ENCODE assay signal across 19 cellular contexts in genomic region chr4:156751486-156751885, GRCh38.
DNase-seq lines count a peak whose midpoint lies in the region; ATAC-seq and TF ChIP-seq lines count a peak whose summit lies in the region.
"Had no signal": no experiment of that assay in that cellular context is flagged by ENCODE, and none has a peak within 500 bp of the region (broad histone marks: within the 10 kb centered on the region; RNA-seq: fewer than 3 reads in every experiment).

No MANE protein-coding gene starts in this region.

- no peaks in the 10 kb centered on the region for H3K27me3 ChIP-seq in A673 (replicated peaks; ENCODE audit: insufficient read depth, low read depth, low read length, poor library complexity)
- H3K27me3 ChIP-seq in HCT116 (ENCODE audit: insufficient read depth, low read length), result no peaks in the 10 kb centered on the region
- H3K27me3 ChIP-seq in adipocyte (replicated peaks; ENCODE audit: control insufficient read depth, insufficient read depth, low read length), result no peaks in the 10 kb centered on the region
- H3K27me3 ChIP-seq: tibial nerve had no signal

- H3K36me3 ChIP-seq in A673 (ENCODE audit: insufficient read depth, low read length, poor library complexity, severe bottlenecking) (no peaks in the 10 kb centered on the region), HCT116 (ENCODE audit: control insufficient read depth in 1 of 2, insufficient read depth in 2 of 2, low read length in 2 of 2) (no peaks in the 10 kb centered on the region), adipocyte (ENCODE audit: control insufficient read depth, insufficient read depth, low read length, severe bottlenecking) (no peaks in the 10 kb centered on the region)
- H3K36me3 ChIP-seq: tibial nerve had no signal

- H3K79me2 ChIP-seq in HCT116 (ENCODE audit: insufficient read depth, low read length), result no peaks in the 10 kb centered on the region

- no peak overlapping the region for H3K27ac ChIP-seq in A673 (ENCODE audit: low read depth, low read length, poor library complexity, severe bottlenecking)
- peak overlapping the region; percentile 54 for H3K27ac ChIP-seq in HCT116 (ENCODE audit: low read depth, low read length)
- H3K27ac ChIP-seq: KMS-11, tibial nerve had no signal

- H3K4me3 ChIP-seq in A673 (ENCODE audit: low read depth, low read length, poor library complexity, severe bottlenecking) (no peak overlapping the region), HCT116 (replicated peaks in 1 of 2; ENCODE audit: low read depth in 1 of 2, low read length in 2 of 2) (no peak overlapping the region), adipocyte (ENCODE audit: low read length) (no peak overlapping the region), foreskin fibroblast (ENCODE audit: low read depth in 1 of 2, low read length in 2 of 2) (no peak overlapping the region)
- H3K4me3 ChIP-seq: tibial nerve had no signal

- H3K4me1 ChIP-seq in A673 (ENCODE audit: insufficient read depth, low read length, poor library complexity, severe bottlenecking) (peaks cover 16% of the 10 kb centered on the region), HCT116 (ENCODE audit: control insufficient read depth in 1 of 2, insufficient read depth in 2 of 2, low read length in 2 of 2) (peaks cover 0 to 7% of the 10 kb centered on the region in 2 experiments; a peak in 2 of 4 replicates), adipocyte (ENCODE audit: control insufficient read depth, insufficient read depth, low read length) (peaks cover 29% of the 10 kb centered on the region)
- H3K4me1 ChIP-seq: tibial nerve had no signal

- BruUV-seq in A673 (replicated peaks; lab: Mats Ljungman, UMichigan), result no TSS peak
- no TSS peak for BruUV-seq in HCT116 (replicated peaks; lab: Mats Ljungman, UMichigan)

- POLR2A ChIA-PET in A673 (lab: Charles Lee; ENCODE audit: low non-redundant PET) (no interaction called here), HCT116 (lab: Charles Lee) (no interaction called here)

- CTCF ChIA-PET in A673 (lab: Charles Lee) (no interaction called here), HCT116 (lab: Charles Lee) (no interaction called here)

- H3K4me2 ChIP-seq in HCT116 (ENCODE audit: low read length), result no peak overlapping the region; the same call in 1 of the 2 replicates
- H3K4me2 ChIP-seq: KMS-11 had no signal

- DNase-seq in A673 (ENCODE audit: low spot score) (peak; percentile 66), HCT116 (ENCODE audit: low read depth, low spot score) (no peak), adipocyte (ENCODE audit: low read depth) (peak; percentile 12), foreskin fibroblast (peak; percentile 60 to 73), GM13976 (ENCODE audit: low spot score) (no peak), SK-N-DZ (ENCODE audit: low spot score) (no peak), NCI-H1417 treated with DMSO at 0.1 percent for 48 hours (lab: John Stamatoyannopoulos, UW) (no peak)
- no peak for DNase-seq in stimulated activated CD4-positive, alpha-beta T cell treated with anti-CD3 and anti-CD28 coated beads, Interleukin-15, amount 100 ng/mL, for 24 hours
- DNase-seq: activated CD4-positive, alpha-beta T cell treated with anti-CD3 and anti-CD28 coated beads for 36 hours; activated naive CD4-positive, alpha-beta T cell treated with anti-CD3 and anti-CD28 coated beads, Interleukin-2, amount 50 U/mL, for 16 hours; activated T-cell treated with anti-CD3 and anti-CD28 coated beads for 4 hours; caudate nucleus; effector memory CD8-positive, alpha-beta T cell; NCI-H1436 treated with DMSO at 0.1 percent for 48 hours; NCI-H345; SIG-M5 had no signal

- RAD21 ChIA-PET in HCT116 (lab: Charles Lee; ENCODE audit: low non-redundant PET in 1 of 2, low total read pairs in 2 of 2, uncharacterized antibody in 2 of 2, unreplicated experiment in 2 of 2), result no interaction called here

- no peak for TF ChIP-seq POLR2A in HCT116 (IDR thresholded peaks at IDR 0.05; ENCODE audit: borderline replicate concordance, extremely low read depth, insufficient read depth, insufficient read length)

- TF ChIP-seq CTCF in A673 (conservative IDR thresholded peaks at IDR 0.05; ENCODE audit: low read depth, low read length) (no peak), HCT116 (IDR thresholded peaks at IDR 0.05 in 2 of 3, conservative IDR thresholded peaks at IDR 0.05 in 1 of 3; ENCODE audit: borderline replicate concordance in 1 of 3, insufficient read depth in 1 of 3, low read depth in 2 of 3, low read length in 2 of 3) (no peak), foreskin fibroblast (IDR thresholded peaks at IDR 0.05; ENCODE audit: low read depth, low read length) (no peak), GM13976 (IDR thresholded peaks at IDR 0.05; ENCODE audit: borderline replicate concordance, control extremely low read depth, extremely low read depth, insufficient read depth, missing control alignments) (no peak)

- intact Hi-C loops in A673 (cut with micrococcal nuclease; ENCODE audit: unreplicated experiment), result no loop called here
- intact Hi-C loops in HCT116 (cut with micrococcal nuclease), result no loop called here

- in situ Hi-C loops in GM13976 (cut with MboI; ENCODE audit: low sequenced_read_pairs, unreplicated experiment), result no loop called here

- no peaks in the 10 kb centered on the region for H3K9me2 ChIP-seq in HCT116 (ENCODE audit: insufficient read depth)

- H4K20me1 ChIP-seq in HCT116 (ENCODE audit: insufficient read depth), result no peaks in the 10 kb centered on the region

- H2AFZ ChIP-seq in HCT116 (ENCODE audit: low read depth, low read length, poor library complexity, severe bottlenecking), result no peak overlapping the region

- no peak for TF ChIP-seq RAD21 in HCT116 (IDR thresholded peaks at IDR 0.05; ENCODE audit: low read depth)

- no peak for ATAC-seq in HCT116
- ATAC-seq: activated CD4-positive, alpha-beta T cell treated with anti-CD3 and anti-CD28 coated beads for 36 hours; effector memory CD8-positive, alpha-beta T cell; stimulated activated effector memory CD8-positive, alpha-beta T cell treated with anti-CD3 and anti-CD28 coated beads, Interleukin-12 subunit alpha, Interleukin-12 subunit beta, amount 100 ng/mL, for 72 hours had no signal

- H3K9me3 ChIP-seq in A673 (ENCODE audit: low read depth, low read length, poor library complexity, severe bottlenecking), result no peaks in the 10 kb centered on the region
- H3K9me3 ChIP-seq in HCT116 (ENCODE audit: control insufficient read depth in 1 of 2, insufficient read depth in 1 of 2, low read depth in 1 of 2, low read length in 2 of 2), result no peaks in the 10 kb centered on the region
- H3K9me3 ChIP-seq in adipocyte (ENCODE audit: control insufficient read depth, low read length), result no peaks in the 10 kb centered on the region
- H3K9me3 ChIP-seq: tibial nerve had no signal

- H3K9ac ChIP-seq in HCT116 (ENCODE audit: low read length), result no peak overlapping the region
- H3K9ac ChIP-seq in adipocyte (ENCODE audit: low read length), result no peak overlapping the region
- H3K9ac ChIP-seq: KMS-11 had no signal

TF ChIP-seq in HCT116, 20 proteins besides CTCF, POLR2A, EP300 and RAD21 (continues in another document):
- no peak for TF ChIP-seq POLR2AphosphoS5 (IDR thresholded peaks at IDR 0.05; ENCODE audit: low read depth, low read length)
- no peak for TF ChIP-seq ATF3 (IDR thresholded peaks at IDR 0.05)
- peak; percentile 7 for TF ChIP-seq TCF7L2 (IDR thresholded peaks at IDR 0.05; ENCODE audit: borderline replicate concordance, extremely low read depth, insufficient read depth, insufficient read length)
- TF ChIP-seq EGR1 (IDR thresholded peaks at IDR 0.05; ENCODE audit: low read depth), result no peak
- no peak for TF ChIP-seq REST (IDR thresholded peaks at IDR 0.05; ENCODE audit: low read depth)
- TF ChIP-seq ZBTB33 (IDR thresholded peaks at IDR 0.05; ENCODE audit: extremely low read depth, insufficient replicate concordance, low read length), result no peak
- no peak for TF ChIP-seq ZNF274 (IDR thresholded peaks at IDR 0.05; ENCODE audit: low read depth, low read length)

Comparison
In these comparisons a context has a peak if more than half of its experiments do, and no peak if none do; other contexts are left out.
1. DNase-seq: peak in A673 (single experiment), adipocyte (single experiment) and foreskin fibroblast (2 of 2); none in HCT116 (single experiment), GM13976 (single experiment), SK-N-DZ (single experiment), NCI-H1417 treated with DMSO at 0.1 percent for 48 hours (single experiment) and stimulated activated CD4-positive, alpha-beta T cell treated with anti-CD3 and anti-CD28 coated beads, Interleukin-15, amount 100 ng/mL, for 24 hours (single experiment).